29 cellular contexts compared by ENCODE assay signal in genomic region chr4:23923840-23924239, GRCh38. TPM values are rescaled to one million over a fixed set of nuclear protein-coding genes. Genes with fewer than 3 reads are reported as not detected.
DNase-seq lines count a peak whose midpoint lies in the region; ATAC-seq and TF ChIP-seq lines count a peak whose summit lies in the region.
"Had no signal": no experiment of that assay in that cellular context is flagged by ENCODE, and none has a peak within 500 bp of the region (broad histone marks: within the 10 kb centered on the region; RNA-seq: fewer than 3 reads in every experiment).

No MANE protein-coding gene starts in this region.

- H3K4me3 ChIP-seq in GM23338 = no peak overlapping the region
- H3K4me3 ChIP-seq in epithelial cell of esophagus (ENCODE audit: low read length) = no peak overlapping the region
- H3K4me3 ChIP-seq in mesendoderm (ENCODE audit: low read length) = no peak overlapping the region
- no peak overlapping the region for H3K4me3 ChIP-seq in WERI-Rb-1 (ENCODE audit: low read depth, low read length)
- H3K4me3 ChIP-seq: BLaER1, neural progenitor cell had no signal

- H3K27me3 ChIP-seq in GM23338 (ENCODE audit: insufficient read depth) = no peaks in the 10 kb centered on the region
- H3K27me3 ChIP-seq in mesendoderm (ENCODE audit: insufficient read depth, low read length, poor library complexity) = no peaks in the 10 kb centered on the region
- H3K27me3 ChIP-seq in WERI-Rb-1 (ENCODE audit: insufficient read depth, low read depth, severe bottlenecking) = no peaks in the 10 kb centered on the region
- H3K27me3 ChIP-seq: BLaER1, neural progenitor cell had no signal

- H3K4ac ChIP-seq in mesendoderm (ENCODE audit: low read depth, low read length) = no peak overlapping the region

- no peaks in the 10 kb centered on the region for H3K36me3 ChIP-seq in GM23338 (ENCODE audit: insufficient read depth)
- H3K36me3 ChIP-seq in mesendoderm (ENCODE audit: control insufficient read depth, insufficient read depth, low read length) = no peaks in the 10 kb centered on the region
- H3K36me3 ChIP-seq in WERI-Rb-1 = no peaks in the 10 kb centered on the region
- H3K36me3 ChIP-seq: BLaER1, neural progenitor cell had no signal

- H4K5ac ChIP-seq in mesendoderm (ENCODE audit: low read length) = no peak overlapping the region

- peak; percentile 37 for TF ChIP-seq RAD21 in Ishikawa (IDR thresholded peaks at IDR 0.05; ENCODE audit: low read depth)

- no peaks in the 10 kb centered on the region for H3K79me1 ChIP-seq in mesendoderm (ENCODE audit: low read length)

- H3K9ac ChIP-seq in mesendoderm (ENCODE audit: low read length) = no peak overlapping the region
- H3K9ac ChIP-seq: BLaER1, neural progenitor cell had no signal

- no peaks in the 10 kb centered on the region for H4K20me1 ChIP-seq in GM23338 (replicated peaks; ENCODE audit: insufficient read depth)
- H4K20me1 ChIP-seq: BLaER1 had no signal

- H3K23ac ChIP-seq in mesendoderm (ENCODE audit: low read length) = no peak overlapping the region

- no peak overlapping the region for H3K18ac ChIP-seq in mesendoderm (ENCODE audit: low read length)

- H3K9me2 ChIP-seq in GM23338 (ENCODE audit: insufficient read depth) = no peaks in the 10 kb centered on the region

- H2BK15ac ChIP-seq in mesendoderm (replicated peaks; ENCODE audit: low read depth) = no peak overlapping the region

- no peak overlapping the region for H2AK5ac ChIP-seq in mesendoderm (ENCODE audit: low read length)

- no peak overlapping the region for H2BK5ac ChIP-seq in mesendoderm (ENCODE audit: low read length)

- no peaks in the 10 kb centered on the region for H3K9me3 Mint-ChIP-seq in GM23338
- H3K9me3 Mint-ChIP-seq: activated CD4-positive, alpha-beta memory T cell treated with anti-CD3 and anti-CD28 coated beads for 36 hours; activated naive CD8-positive, alpha-beta T cell treated with anti-CD3 and anti-CD28 coated beads, Interleukin-2, amount 50 U/mL, for 24 hours; neural progenitor cell had no signal

- TF ChIP-seq CTCF in GM23338 (conservative IDR thresholded peaks at IDR 0.05; ENCODE audit: low read depth in 2 of 2) (peak in 1 of 2 experiments; percentile 35; a peak in 2 of 4 replicates), epithelial cell of esophagus (IDR thresholded peaks at IDR 0.05; ENCODE audit: insufficient read depth, low read depth, low read length, missing control alignments) (peak; percentile 32), WERI-Rb-1 (IDR thresholded peaks at IDR 0.05; ENCODE audit: low read depth, low read length) (no peak)

- H3K4me2 ChIP-seq in GM23338 (no peak overlapping the region), mesendoderm (ENCODE audit: low read length) (no peak overlapping the region)
- H3K4me2 ChIP-seq: BLaER1, neural progenitor cell had no signal

- peak; percentile 74 for ATAC-seq in GM23338
- ATAC-seq: activated naive CD8-positive, alpha-beta T cell treated with anti-CD3 and anti-CD28 coated beads, Interleukin-2, amount 50 U/mL, for 24 hours; effector memory CD8-positive, alpha-beta T cell; sciatic nerve; stimulated activated effector memory CD8-positive, alpha-beta T cell treated with anti-CD3 and anti-CD28 coated beads, Interleukin-12 subunit alpha, Interleukin-12 subunit beta, amount 100 ng/mL, for 72 hours; T-helper 17 cell had no signal

- peaks cover 16% of the 10 kb centered on the region for H3K4me1 Mint-ChIP-seq in GM23338
- H3K4me1 Mint-ChIP-seq: activated naive CD8-positive, alpha-beta T cell treated with anti-CD3 and anti-CD28 coated beads, Interleukin-2, amount 50 U/mL, for 24 hours; stimulated activated effector memory CD8-positive, alpha-beta T cell treated with anti-CD3 and anti-CD28 coated beads, Interleukin-12 subunit alpha, Interleukin-12 subunit beta, amount 100 ng/mL, for 72 hours; T-helper 17 cell had no signal

- no peak overlapping the region for H3K4me3 Mint-ChIP-seq in GM23338
- H3K4me3 Mint-ChIP-seq: activated CD4-positive, alpha-beta memory T cell treated with anti-CD3 and anti-CD28 coated beads for 36 hours; activated naive CD8-positive, alpha-beta T cell treated with anti-CD3 and anti-CD28 coated beads, Interleukin-2, amount 50 U/mL, for 24 hours; effector memory CD8-positive, alpha-beta T cell; neural progenitor cell; stimulated activated effector memory CD8-positive, alpha-beta T cell treated with anti-CD3 and anti-CD28 coated beads, Interleukin-12 subunit alpha, Interleukin-12 subunit beta, amount 100 ng/mL, for 72 hours; T-helper 17 cell had no signal

- no peaks in the 10 kb centered on the region for H3K36me3 Mint-ChIP-seq in GM23338 (ENCODE audit: low read depth)
- H3K36me3 Mint-ChIP-seq: activated CD4-positive, alpha-beta memory T cell treated with anti-CD3 and anti-CD28 coated beads for 36 hours; neural progenitor cell; stimulated activated effector memory CD8-positive, alpha-beta T cell treated with anti-CD3 and anti-CD28 coated beads, Interleukin-12 subunit alpha, Interleukin-12 subunit beta, amount 100 ng/mL, for 72 hours had no signal

- no peak overlapping the region for H2AFZ ChIP-seq in GM23338
- H2AFZ ChIP-seq: neural progenitor cell had no signal

- H3K27ac ChIP-seq in GM23338 (ENCODE audit: low read depth) (no peak overlapping the region), mesendoderm (ENCODE audit: low read depth, low read length) (no peak overlapping the region), WERI-Rb-1 (no peak overlapping the region)
- H3K27ac ChIP-seq: BLaER1, neural progenitor cell had no signal

- no peak overlapping the region for H3K56ac ChIP-seq in mesendoderm (ENCODE audit: low read length)

- H3K27ac Mint-ChIP-seq in GM23338 = no peak overlapping the region
- H3K27ac Mint-ChIP-seq: activated CD4-positive, alpha-beta memory T cell treated with anti-CD3 and anti-CD28 coated beads for 36 hours; activated naive CD8-positive, alpha-beta T cell treated with anti-CD3 and anti-CD28 coated beads, Interleukin-2, amount 50 U/mL, for 24 hours; effector memory CD8-positive, alpha-beta T cell; neural progenitor cell; stimulated activated effector memory CD8-positive, alpha-beta T cell treated with anti-CD3 and anti-CD28 coated beads, Interleukin-12 subunit alpha, Interleukin-12 subunit beta, amount 100 ng/mL, for 72 hours; T-helper 17 cell had no signal

- H3K4me1 ChIP-seq in GM23338 (ENCODE audit: insufficient read depth) = no peaks in the 10 kb centered on the region; the same call in 1 of the 2 replicates
- no peaks in the 10 kb centered on the region for H3K4me1 ChIP-seq in mesendoderm (ENCODE audit: control insufficient read depth, low read depth, low read length)
- H3K4me1 ChIP-seq: BLaER1 had no signal

- DNase-seq in GM23338 (ENCODE audit: low spot score) = no peak
- peak; percentile 8 for DNase-seq in epithelial cell of esophagus (ENCODE audit: low read depth)
- peak; percentile 32 for DNase-seq in mesendoderm
- no peak for DNase-seq in WERI-Rb-1
- DNase-seq in NCI-H2029 (lab: John Stamatoyannopoulos, UW) = no peak
- no peak for DNase-seq in DMS 273 (lab: John Stamatoyannopoulos, UW; ENCODE audit: unreplicated experiment)
- DNase-seq: activated CD4-positive, alpha-beta memory T cell treated with anti-CD3 and anti-CD28 coated beads for 36 hours; activated CD4-positive, CD25-positive, alpha-beta regulatory T cell treated with anti-CD3 and anti-CD28 coated beads, Interleukin-2, amount 50 U/mL, for 72 hours; activated CD8-positive, alpha-beta memory T cell treated with anti-CD3 and anti-CD28 coated beads, Interleukin-2, amount 50 U/mL, for 4 hours; activated naive CD4-positive, alpha-beta T cell; activated naive CD8-positive, alpha-beta T cell treated with anti-CD3 and anti-CD28 coated beads, Interleukin-2, amount 50 U/mL, for 24 hours; central memory CD4-positive, alpha-beta T cell; cortex of kidney; DMS153; effector memory CD8-positive, alpha-beta T cell; HCEC 1CT; kidney glomerular epithelial cell; mesenchymal stem cell; NCI-H187; NCI-H524; OCI-M1; posterior cingulate gyrus; T-helper 17 cell; trophoblast cell had no signal

- TF ChIP-seq EP300 in Ishikawa (IDR thresholded peaks at IDR 0.05; ENCODE audit: borderline replicate concordance) = no peak

- no peaks in the 10 kb centered on the region for H3F3A ChIP-seq in GM23338 (replicated peaks; ENCODE audit: low read depth)

- no peaks in the 10 kb centered on the region for H3K9me3 ChIP-seq in WERI-Rb-1 (ENCODE audit: severe bottlenecking)
- H3K9me3 ChIP-seq: BLaER1 had no signal

- H2BK120ac ChIP-seq in mesendoderm (ENCODE audit: low read depth, low read length) = no peak overlapping the region

- H4K8ac ChIP-seq in mesendoderm (ENCODE audit: low read depth, low read length) = no peak overlapping the region

- H3K79me2 ChIP-seq in GM23338 (replicated peaks; ENCODE audit: insufficient read depth) (no peaks in the 10 kb centered on the region), mesendoderm (ENCODE audit: control insufficient read depth, insufficient read depth, low read length) (no peaks in the 10 kb centered on the region)

- no peaks in the 10 kb centered on the region for H3K27me3 Mint-ChIP-seq in GM23338 (ENCODE audit: insufficient read depth, low read depth, poor library complexity)
- H3K27me3 Mint-ChIP-seq: activated CD4-positive, alpha-beta memory T cell treated with anti-CD3 and anti-CD28 coated beads for 36 hours; activated naive CD8-positive, alpha-beta T cell treated with anti-CD3 and anti-CD28 coated beads, Interleukin-2, amount 50 U/mL, for 24 hours; effector memory CD8-positive, alpha-beta T cell; T-helper 17 cell had no signal

TF ChIP-seq in GM23338, 12 proteins besides CTCF, POLR2A, EP300 and RAD21 (continues in another document):
- no peak for TF ChIP-seq ZNF331 (CRISPR knock-in tag; IDR thresholded peaks at IDR 0.05; ENCODE audit: low read depth)

TF ChIP-seq in Ishikawa, 13 proteins besides CTCF, POLR2A, EP300 and RAD21 (continues in another document):
- TF ChIP-seq NFIC (IDR thresholded peaks at IDR 0.05) = no peak
- no peak for TF ChIP-seq EGR1 (IDR thresholded peaks at IDR 0.05)
- TF ChIP-seq YY1 (IDR thresholded peaks at IDR 0.05; ENCODE audit: low read depth) = no peak
- TF ChIP-seq USF1 (IDR thresholded peaks at IDR 0.05) = no peak
- TF ChIP-seq MAX (IDR thresholded peaks at IDR 0.05) = no peak
- no peak for TF ChIP-seq TCF12 (IDR thresholded peaks at IDR 0.05; ENCODE audit: low read depth)

RNA-seq across cellular contexts. Expression of gene PPARGC1A, which starts 34.0 kb away (rescaled TPM):
- 0.54 and 3.3 TPM in 2 replicates for total RNA-seq in GM23338 (2014; rRNA removed; shearing (Covaris generic))
- 0.12 and 0.76 TPM in 2 replicates for polyA plus RNA-seq in GM23338 (2016; fragmentation: Nextera tagmentation; extraction: Ambion mirVana)
- 0.90 TPM for polyA plus RNA-seq in mesendoderm (2013, experiment 1 of 2)
- 1.1 TPM for polyA plus RNA-seq in mesendoderm (2013, experiment 2 of 2)
- total RNA-seq: activated CD4-positive, alpha-beta memory T cell treated with anti-CD3 and anti-CD28 coated beads for 36 hours; T-helper 17 cell had no signal

Comparison
In these comparisons a context has a peak if more than half of its experiments do, and no peak if none do; other contexts are left out.
1. DNase-seq: peak in epithelial cell of esophagus (single experiment) and mesendoderm (single experiment); none in GM23338 (single experiment), WERI-Rb-1 (single experiment), NCI-H2029 (single experiment) and DMS 273 (single experiment).